In the genomic region with DNA sequence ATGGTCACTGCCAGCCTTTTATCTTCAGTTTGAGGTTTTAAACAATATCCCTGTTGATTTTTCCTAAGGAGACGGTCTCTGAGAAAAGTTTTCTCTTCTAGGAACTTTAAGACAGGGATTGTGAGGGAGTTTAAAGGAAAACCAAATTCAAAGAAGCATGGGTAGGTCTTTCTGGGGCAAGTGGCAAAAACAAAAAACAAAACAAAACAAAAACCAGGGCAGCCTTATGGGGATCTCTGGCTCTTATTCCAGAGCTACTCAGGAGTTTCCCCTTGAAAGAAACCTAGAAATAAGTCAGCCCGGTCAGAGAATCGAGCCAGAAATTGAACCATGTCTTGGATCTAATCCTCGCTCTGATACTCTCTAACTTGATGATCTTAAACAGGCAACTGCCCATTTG, we compare ENCODE assay signal across 10 cellular contexts.
"Had no signal": no experiment of that assay in that cellular context is flagged by ENCODE, and none has a peak within 500 bp of the region (broad histone marks: within the 10 kb centered on the region; RNA-seq: fewer than 3 reads in every experiment).

No MANE protein-coding gene starts in this region.

- H3K4me2 ChIP-seq: KMS-11 had no signal

- FAIRE-seq: HepG2, HTR-8/SVneo, K562 had no signal

- ATAC-seq: HepG2, K562 had no signal

- H3K27ac Mint-ChIP-seq: IgD-negative memory B cell had no signal

- DNase-seq: IMR-90, Karpas-422, KBM-7, KG1 had no signal

- H3K4me3 Mint-ChIP-seq: IgD-negative memory B cell had no signal

- H3K27ac ChIP-seq: HL-60, KMS-11 had no signal

- H3K9ac ChIP-seq: KMS-11 had no signal

- H3K4me1 Mint-ChIP-seq: IgD-negative memory B cell had no signal

- H3K4me3 ChIP-seq: K562 had no signal

- H3K27me3 Mint-ChIP-seq: IgD-negative memory B cell had no signal
